In the genomic region with DNA sequence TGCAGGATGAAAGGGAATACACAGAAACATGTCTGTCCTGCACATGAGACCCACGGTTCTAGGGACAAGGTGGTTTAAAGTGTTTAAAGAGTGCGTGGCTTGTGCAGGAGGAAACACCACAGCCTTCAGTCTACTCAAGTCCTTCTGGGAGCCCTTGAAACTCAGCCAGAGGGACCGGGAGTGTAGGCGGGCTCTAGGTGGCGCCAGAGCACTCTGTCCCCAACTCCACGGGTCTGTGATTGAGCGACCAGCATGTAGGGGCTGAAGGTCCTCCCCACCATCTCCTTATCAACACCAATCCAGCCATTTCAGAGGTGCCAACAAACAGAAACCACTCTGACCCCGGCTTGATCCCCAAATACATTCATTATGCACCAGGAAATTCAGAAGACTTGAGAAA, we compare ENCODE assay signal across 8 cellular contexts.
A peak's percentile ranks its signal among the peaks of the same experiment; 100 is the strongest.
DNase-seq lines count a peak whose midpoint lies in the region; ATAC-seq and TF ChIP-seq lines count a peak whose summit lies in the region.

No MANE protein-coding gene starts in this region.

- ATAC-seq in Right ventricle myocardium inferior (peak; percentile 72), HG03196 (IDR thresholded peaks at IDR 0.05; ENCODE audit: unreplicated experiment) (no peak)

- H3K27me3 ChIP-seq in HL-60 (ENCODE audit: insufficient read depth, poor library complexity, severe bottlenecking): no peaks in the 10 kb centered on the region
- H3K27me3 ChIP-seq in Peyer's patch: no peaks in the 10 kb centered on the region

- H3K4me3 ChIP-seq in HL-60 (replicated peaks; ENCODE audit: insufficient read depth, low read length) (no peak overlapping the region), Peyer's patch (no peak overlapping the region)

- intact Hi-C loops in Right ventricle myocardium inferior (cut with DNase I): loop anchor here (10.0 kb wide), 1 partner anchor 110 kb away; no protein-coding TSS in a partner anchor

- H3K9me3 ChIP-seq in Peyer's patch: no peaks in the 10 kb centered on the region

- DNase-seq in ACHN (peak; percentile 46), GM13977 (ENCODE audit: low spot score) (peak; percentile 78), HL-60 (ENCODE audit: low read depth in 1 of 2, low spot score in 1 of 2) (peak in 1 of 2 experiments; percentile 63), Peyer's patch (peak; percentile 47 to 76 (median 60)), Right ventricle myocardium inferior (ENCODE audit: missing footprints) (no peak), pulmonary artery endothelial cell (ENCODE audit: low read depth, low spot score) (peak; percentile 39)
- DNase-seq in activated effector memory CD4-positive, alpha-beta T cell treated with Interleukin-2 at 50 U/mL for 16 hours: peak; percentile 13

- H3K4me1 ChIP-seq in Peyer's patch: no peaks in the 10 kb centered on the region

- TF ChIP-seq CTCF in GM13977 (IDR thresholded peaks at IDR 0.05; ENCODE audit: extremely low read depth, insufficient read depth, missing control alignments): peak; percentile 81
- peak; percentile 37 for TF ChIP-seq CTCF in HL-60 (IDR thresholded peaks at IDR 0.05; ENCODE audit: insufficient read depth, low read length)
- TF ChIP-seq CTCF in Peyer's patch (IDR thresholded peaks at IDR 0.05): peak in 4 of 6 experiments; percentile 44 to 52 (median 49)

- in situ Hi-C loops in ACHN (cut with HindIII; ENCODE audit: low pct_ligation_motif_present, low pct_unique_long_range_greater_than_20kb, low sequenced_read_pairs): no loop called here
- in situ Hi-C loops in GM13977 (cut with MboI; ENCODE audit: low pct_unique_long_range_greater_than_20kb, low sequenced_read_pairs, unreplicated experiment): no loop called here

- no peak for TF ChIP-seq POLR2A in Peyer's patch (IDR thresholded peaks at IDR 0.05)

- H3K27ac ChIP-seq in HL-60 (replicated peaks) (no peak overlapping the region), Peyer's patch (no peak overlapping the region)

- H3K36me3 ChIP-seq in Peyer's patch: no peaks in the 10 kb centered on the region
